ENCODE assay signal across 11 cellular contexts in the genomic region with DNA sequence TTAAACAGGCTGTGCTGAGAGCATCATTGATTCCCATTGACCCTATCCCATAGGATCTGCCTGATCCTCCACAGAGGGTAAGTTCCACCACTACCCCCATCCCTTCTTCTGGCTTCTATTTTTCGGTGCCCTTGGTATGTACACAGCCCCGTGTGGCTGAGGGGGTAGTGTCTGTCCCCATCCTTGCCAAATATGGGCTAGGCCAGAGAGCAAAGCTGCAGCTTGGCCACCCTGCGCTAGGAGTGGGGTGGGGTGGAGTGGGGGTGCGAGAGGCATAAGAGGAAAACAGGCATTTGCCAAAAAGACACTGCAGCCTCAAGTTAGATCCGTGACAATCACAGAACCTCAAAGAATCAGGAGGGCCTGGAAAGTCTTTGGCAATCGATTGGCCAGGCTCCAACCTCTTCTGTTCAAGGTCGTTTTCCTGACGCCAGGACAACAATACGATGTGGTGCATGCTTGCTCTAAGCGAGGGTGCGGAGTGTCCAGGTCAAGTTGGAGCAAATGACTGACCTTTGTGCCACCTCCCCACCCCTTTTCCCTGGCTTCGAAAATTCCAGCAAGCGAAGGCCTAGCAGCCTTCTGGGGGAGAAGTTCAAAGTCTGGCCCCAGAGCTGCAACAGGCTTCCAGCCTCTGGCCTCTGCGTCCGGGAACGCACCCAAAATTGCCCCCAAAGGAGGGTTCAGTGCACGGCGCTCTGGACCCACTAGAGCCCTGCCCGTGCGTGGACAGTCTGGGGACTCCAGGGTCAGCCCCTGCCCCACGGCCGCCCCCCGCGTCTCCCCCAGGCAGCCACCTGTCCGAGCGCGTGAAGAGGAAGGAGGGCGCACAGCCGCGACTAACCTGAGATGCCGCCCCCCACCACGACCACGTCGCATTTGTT. TPM values are rescaled to one million over a fixed set of nuclear protein-coding genes. Genes with fewer than 3 reads are reported as not detected.
DNase-seq lines count a peak whose midpoint lies in the region; ATAC-seq and TF ChIP-seq lines count a peak whose summit lies in the region.
"Had no signal": no experiment of that assay in that cellular context is flagged by ENCODE, and none has a peak within 500 bp of the region (broad histone marks: within the 10 kb centered on the region; RNA-seq: fewer than 3 reads in every experiment).

No MANE protein-coding gene starts in this region.

- no peaks in the 10 kb centered on the region for H3F3A ChIP-seq in GM23248 (ENCODE audit: insufficient read depth)

- no peaks in the 10 kb centered on the region for H3K36me3 ChIP-seq in GM23248 (ENCODE audit: low read depth)
- no peaks in the 10 kb centered on the region for H3K36me3 ChIP-seq in colonic mucosa
- no peaks in the 10 kb centered on the region for H3K36me3 ChIP-seq in sigmoid colon

- H3K4me2 ChIP-seq in GM23248 (ENCODE audit: unreplicated experiment) = peak overlapping the region; percentile 23

- no peaks in the 10 kb centered on the region for H3K79me2 ChIP-seq in GM23248 (ENCODE audit: insufficient read depth)

- H3K9me2 ChIP-seq in GM23248 (ENCODE audit: insufficient read depth) = no peaks in the 10 kb centered on the region

- no peak overlapping the region for H3K27ac ChIP-seq in GM23248
- no peak overlapping the region for H3K27ac ChIP-seq in colonic mucosa
- peak overlapping the region; percentile 68 for H3K27ac ChIP-seq in layer of hippocampus (ENCODE audit: low read depth, low read length)
- peak overlapping the region; percentile 66 to 78 (median 74) for H3K27ac ChIP-seq in sigmoid colon

- 10 to 13% methylated on average over 10 to 11 of the region's 34 CpGs for WGBS in GM23248 (ENCODE audit: low coverage in 1 of 2, low lambda C conversion rate in 2 of 2, missing lambda C conversion rate in 2 of 2), 2 experiments
- 17 to 34% methylated on average over 34 of the region's 34 CpGs for WGBS in sigmoid colon, 2 donors

- ATAC-seq in HG02840 (IDR thresholded peaks at IDR 0.05; ENCODE audit: low FRiP score, unreplicated experiment) = no peak

- no peak overlapping the region for H3K9ac ChIP-seq in GM23248
- no peak overlapping the region for H3K9ac ChIP-seq in colonic mucosa (ENCODE audit: low read depth in 2 of 2, low read length in 2 of 2)

- DNase-seq in GM23248 (peak; percentile 9), colonic mucosa (peak; percentile 27), sigmoid colon (peak; percentile 74), NCI-H146 treated with DMSO at 0.1 percent for 48 hours (lab: John Stamatoyannopoulos, UW; ENCODE audit: unreplicated experiment) (no peak), RKO (ENCODE audit: low spot score) (no peak)
- no peak for DNase-seq in stimulated activated CD4-positive, alpha-beta T cell treated with anti-CD3 and anti-CD28 coated beads, Interleukin-15, amount 100 ng/mL, for 24 hours
- DNase-seq: Karpas-422, NCI-H510A had no signal

- H3K4me1 ChIP-seq in GM23248 (ENCODE audit: insufficient read depth) (no peaks in the 10 kb centered on the region), colonic mucosa (no peaks in the 10 kb centered on the region), sigmoid colon (peaks cover 0 to 5% (median 0%) of the 10 kb centered on the region in 4 donors)

- no peak overlapping the region for H2AFZ ChIP-seq in GM23248

- no peaks in the 10 kb centered on the region for H4K20me1 ChIP-seq in GM23248 (ENCODE audit: insufficient read depth)

- H3K9me3 ChIP-seq in GM23248 (ENCODE audit: low read depth) (no peaks in the 10 kb centered on the region), colonic mucosa (no peaks in the 10 kb centered on the region), sigmoid colon (no peaks in the 10 kb centered on the region)

- intact Hi-C loops in colonic mucosa (cut with DNase I) = no loop called here
- intact Hi-C loops in sigmoid colon (cut with DNase I) = no loop called here

- H3K27me3 ChIP-seq in GM23248 (replicated peaks; ENCODE audit: insufficient read depth) = no peaks in the 10 kb centered on the region; the same call in 1 of the 2 replicates
- no peaks in the 10 kb centered on the region for H3K27me3 ChIP-seq in colonic mucosa
- H3K27me3 ChIP-seq in layer of hippocampus (ENCODE audit: control insufficient read depth, insufficient read depth, low read length) = no peaks in the 10 kb centered on the region
- peaks cover 0 to 3% (median 0%) of the 10 kb centered on the region in 3 donors for H3K27me3 ChIP-seq in sigmoid colon

- no peak for TF ChIP-seq CTCF in colonic mucosa (IDR thresholded peaks at IDR 0.05)
- TF ChIP-seq CTCF in sigmoid colon (IDR thresholded peaks at IDR 0.05) = no peak

- H3K4me3 ChIP-seq in GM23248 (no peak overlapping the region), colonic mucosa (peak overlapping the region; percentile 8), sigmoid colon (peak overlapping the region; percentile 39 to 57 (median 54))

- in situ Hi-C loops in GM23248 (cut with MboI) = no loop called here

- no peak for TF ChIP-seq EP300 in sigmoid colon (IDR thresholded peaks at IDR 0.05)

- TF ChIP-seq POLR2A in sigmoid colon (IDR thresholded peaks at IDR 0.05) = no peak

RNA-seq across cellular contexts. Expression of gene MAOB, which starts 0.6 kb away (rescaled TPM):
- total RNA-seq in GM23248 (2014; rRNA removed; shearing (Covaris generic)) = not detected in 2 replicates
- polyA plus RNA-seq in GM23248 (2016; fragmentation: Nextera tagmentation; extraction: Ambion mirVana) = 0.09 and 0.22 TPM in 2 replicates
- total RNA-seq in colonic mucosa = 1 to 10 TPM; 4.4 to 9.2 TPM
- 10 to 100 TPM; 23.2 to 65.4 (median 32.1) TPM for total RNA-seq in sigmoid colon
- polyA plus RNA-seq in sigmoid colon = 1 to 10 TPM; 5.2 to 7.8 (median 5.5) TPM
- polyA plus RNA-seq: CD14-positive monocyte had no signal

Comparison
In these comparisons a context has a peak if more than half of its experiments do, and no peak if none do; other contexts are left out.
1. DNase-seq: peak in GM23248 (single experiment), colonic mucosa (single experiment) and sigmoid colon (single experiment); none in NCI-H146 treated with DMSO at 0.1 percent for 48 hours (single experiment), stimulated activated CD4-positive, alpha-beta T cell treated with anti-CD3 and anti-CD28 coated beads, Interleukin-15, amount 100 ng/mL, for 24 hours (single experiment) and RKO (single experiment).
2. H3K27ac ChIP-seq: peak in layer of hippocampus (single experiment) and sigmoid colon (4 of 4); none in GM23248 (single experiment) and colonic mucosa (single experiment).